In the genomic region with DNA sequence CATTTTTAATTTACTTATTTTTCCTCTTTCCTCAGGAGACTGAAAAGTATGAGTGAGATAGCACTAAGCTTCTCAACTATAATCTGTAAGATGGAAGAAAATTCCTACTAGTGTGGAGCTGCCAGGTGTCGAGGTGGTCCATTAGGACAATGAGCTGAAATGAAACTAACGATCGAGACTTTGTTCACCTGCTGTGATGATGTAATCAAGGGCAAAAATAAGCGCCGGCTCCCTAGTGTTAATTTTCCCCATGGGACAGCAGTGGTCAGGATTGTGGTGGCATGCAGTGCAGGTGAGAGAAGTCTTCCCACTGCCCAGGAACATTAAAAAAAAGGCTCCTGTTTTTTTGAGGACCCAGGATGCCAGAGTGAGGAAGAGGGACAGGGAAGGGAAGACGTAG, we compare ENCODE assay signal across 1 cellular context.
TF ChIP-seq lines count a peak whose summit lies in the region.

No MANE protein-coding gene starts in this region.

TF ChIP-seq in H1, 55 proteins besides CTCF, POLR2A, EP300 and RAD21:
- TF ChIP-seq SIRT6 (IDR thresholded peaks at IDR 0.05; ENCODE audit: low read length) (no peak), GABPA (IDR thresholded peaks at IDR 0.05; ENCODE audit: borderline replicate concordance, insufficient read depth, low read length) (no peak), MAFK (IDR thresholded peaks at IDR 0.05; ENCODE audit: low read depth, low read length) (no peak), KDM4A (IDR thresholded peaks at IDR 0.05; ENCODE audit: low read depth, low read length, severe bottlenecking) (no peak), GTF2F1 (IDR thresholded peaks at IDR 0.05; ENCODE audit: borderline replicate concordance, low read depth, low read length) (no peak), KDM1A (IDR thresholded peaks at IDR 0.05; ENCODE audit: borderline replicate concordance, low read length) (no peak)
- TF ChIP-seq, protein P1, sequence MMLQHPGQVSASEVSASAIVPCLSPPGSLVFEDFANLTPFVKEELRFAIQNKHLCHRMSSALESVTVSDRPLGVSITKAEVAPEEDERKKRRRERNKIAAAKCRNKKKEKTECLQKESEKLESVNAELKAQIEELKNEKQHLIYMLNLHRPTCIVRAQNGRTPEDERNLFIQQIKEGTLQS (IDR thresholded peaks at IDR 0.05; ENCODE audit: insufficient read depth, low read depth, low read length): no peak
